20 cellular contexts compared by ENCODE assay signal in genomic region chr19:34335914-34336313, GRCh38.
"Had no signal": no experiment of that assay in that cellular context is flagged by ENCODE, and none has a peak within 500 bp of the region (broad histone marks: within the 10 kb centered on the region; RNA-seq: fewer than 3 reads in every experiment).

No MANE protein-coding gene starts in this region.

- ATAC-seq: right cardiac atrium; stimulated activated naive B cell treated with anti-CD40 and anti-IgM and Interleukin-4, amounts not matched to agents 10 μg/mL and 1 μg/mL and 100 μg/mL, for 72 hours; upper lobe of right lung had no signal

- FAIRE-seq: endometrium, frontal cortex, keratinocyte had no signal

- H3K27ac ChIP-seq: coronary artery, ovary, transverse colon, upper lobe of right lung had no signal

- DNase-seq: effector memory CD8-positive, alpha-beta T cell; head of caudate nucleus; natural killer cell; occipital lobe; ovary; psoas muscle; right cardiac atrium; spleen; stimulated activated CD4-positive, alpha-beta T cell treated with anti-CD3 and anti-CD28 coated beads, Interleukin-4, amount 100 ng/mL, for 4 hours; stimulated activated naive B cell treated with anti-CD40 and anti-IgM and Interleukin-4, amounts not matched to agents 10 μg/mL and 1 μg/mL and 100 μg/mL, for 72 hours; transverse colon; upper lobe of right lung; uterus had no signal

- H3K4me1 ChIP-seq: psoas muscle, upper lobe of right lung, uterus had no signal

- H3K36me3 ChIP-seq: ovary, uterus had no signal

- H3K9me3 ChIP-seq: ovary, psoas muscle, spleen, thoracic aorta, transverse colon, upper lobe of right lung, uterus had no signal

- H3K4me3 ChIP-seq: coronary artery, lung, ovary, psoas muscle, skin epidermis, spleen, thoracic aorta, transverse colon, upper lobe of right lung, uterus had no signal

- H3K27me3 ChIP-seq: ovary, spleen, transverse colon, upper lobe of right lung, uterus had no signal
